17 cellular contexts compared by ENCODE assay signal in genomic region chr1:184701821-184702220, GRCh38.
"Had no signal": no experiment of that assay in that cellular context is flagged by ENCODE, and none has a peak within 500 bp of the region (broad histone marks: within the 10 kb centered on the region; RNA-seq: fewer than 3 reads in every experiment).

No MANE protein-coding gene starts in this region.

- H3K27ac ChIP-seq: cardiac muscle cell had no signal

- H3K4me3 Mint-ChIP-seq: activated CD8-positive, alpha-beta memory T cell treated with anti-CD3 and anti-CD28 coated beads, Interleukin-2, amount 10 ng/mL, durations not matched to agents 7 days and 5 days; activated naive CD4-positive, alpha-beta T cell treated with anti-CD3 and anti-CD28 coated beads for 36 hours; natural killer cell treated with Interleukin-12 subunit alpha and Interleukin-12 subunit beta and Interleukin-15 and Interleukin-18, amount 100 ng/mL, for 72 hours; stimulated activated naive CD8-positive, alpha-beta T cell treated with anti-CD3 and anti-CD28 coated beads, Interleukin-15, amount 100 ng/mL, for 72 hours; type B pancreatic cell had no signal

- H3K9me3 Mint-ChIP-seq: activated naive CD4-positive, alpha-beta T cell treated with anti-CD3 and anti-CD28 coated beads for 36 hours; activated T-helper 2 cell treated with anti-CD3 and anti-CD28 coated beads, Interferon-gamma antibody, Interleukin-2, Interleukin-4, amounts not matched to agents 10 μg/mL and 5 μg/mL and 100 μg/mL, durations not matched to agents 14 hours and 24 hours and 36 hours; natural killer cell treated with Interleukin-12 subunit alpha and Interleukin-12 subunit beta and Interleukin-15 and Interleukin-18, amount 100 ng/mL, for 72 hours; stimulated activated naive CD8-positive, alpha-beta T cell treated with anti-CD3 and anti-CD28 coated beads, Interleukin-15, amount 100 ng/mL, for 72 hours; type B pancreatic cell had no signal

- ATAC-seq: activated CD8-positive, alpha-beta memory T cell treated with anti-CD3 and anti-CD28 coated beads, Interleukin-2, amount 10 ng/mL, durations not matched to agents 7 days and 5 days; natural killer cell treated with Interleukin-12 subunit alpha and Interleukin-12 subunit beta and Interleukin-15 and Interleukin-18, amount 100 ng/mL, for 72 hours; sciatic nerve; stimulated activated naive CD8-positive, alpha-beta T cell treated with anti-CD3 and anti-CD28 coated beads, Interleukin-15, amount 100 ng/mL, for 72 hours had no signal

- H3K27ac Mint-ChIP-seq: activated CD8-positive, alpha-beta memory T cell treated with anti-CD3 and anti-CD28 coated beads, Interleukin-2, amount 10 ng/mL, durations not matched to agents 7 days and 5 days; activated naive CD4-positive, alpha-beta T cell treated with anti-CD3 and anti-CD28 coated beads for 36 hours; activated T-helper 2 cell treated with anti-CD3 and anti-CD28 coated beads, Interferon-gamma antibody, Interleukin-2, Interleukin-4, amounts not matched to agents 10 μg/mL and 5 μg/mL and 100 μg/mL, durations not matched to agents 14 hours and 24 hours and 36 hours; natural killer cell treated with Interleukin-12 subunit alpha and Interleukin-12 subunit beta and Interleukin-15 and Interleukin-18, amount 100 ng/mL, for 72 hours; stimulated activated naive CD8-positive, alpha-beta T cell treated with anti-CD3 and anti-CD28 coated beads, Interleukin-15, amount 100 ng/mL, for 72 hours; type B pancreatic cell had no signal

- H3K4me3 ChIP-seq: cardiac muscle cell had no signal

- H3K27me3 ChIP-seq: cardiac muscle cell had no signal

- H3K4me1 Mint-ChIP-seq: activated CD8-positive, alpha-beta memory T cell treated with anti-CD3 and anti-CD28 coated beads, Interleukin-2, amount 10 ng/mL, durations not matched to agents 7 days and 5 days; stimulated activated naive CD8-positive, alpha-beta T cell treated with anti-CD3 and anti-CD28 coated beads, Interleukin-15, amount 100 ng/mL, for 72 hours had no signal

- H3K27me3 Mint-ChIP-seq: activated CD8-positive, alpha-beta memory T cell treated with anti-CD3 and anti-CD28 coated beads, Interleukin-2, amount 10 ng/mL, durations not matched to agents 7 days and 5 days; natural killer cell treated with Interleukin-12 subunit alpha and Interleukin-12 subunit beta and Interleukin-15 and Interleukin-18, amount 100 ng/mL, for 72 hours; stimulated activated naive CD8-positive, alpha-beta T cell treated with anti-CD3 and anti-CD28 coated beads, Interleukin-15, amount 100 ng/mL, for 72 hours; type B pancreatic cell had no signal

- DNase-seq: activated CD4-positive, alpha-beta T cell treated with anti-CD3 and anti-CD28 coated beads, Interleukin-2, amount 50 U/mL, for 48 hours; activated CD4-positive, CD25-positive, alpha-beta regulatory T cell treated with anti-CD3 and anti-CD28 coated beads, Interleukin-2, amount 50 U/mL, for 72 hours; activated CD8-positive, alpha-beta memory T cell treated with anti-CD3 and anti-CD28 coated beads, Interleukin-2, amount 10 ng/mL, durations not matched to agents 7 days and 5 days; activated naive CD4-positive, alpha-beta T cell treated with anti-CD3 and anti-CD28 coated beads for 36 hours; activated T-cell treated with anti-CD3 and anti-CD28 coated beads, Interleukin-2, amount 50 U/mL, for 1 hour; hypothalamus; kidney glomerular epithelial cell; nucleus accumbens; stimulated activated CD4-positive, alpha-beta T cell treated with anti-CD3 and anti-CD28 coated beads, Interleukin-1b, Interleukin-23, amount 100 ng/mL, for 48 hours; stimulated activated naive CD8-positive, alpha-beta T cell treated with anti-CD3 and anti-CD28 coated beads, Interleukin-15, amount 100 ng/mL, for 72 hours; T-helper 1 cell; T1000 had no signal
